In genomic region chr12:6552140-6552551, GRCh38 we compare ENCODE assay signal across 8 cellular contexts. TPM values are rescaled to one million over a fixed set of nuclear protein-coding genes. Genes with fewer than 3 reads are reported as not detected.
DNase-seq lines count a peak whose midpoint lies in the region; ATAC-seq and TF ChIP-seq lines count a peak whose summit lies in the region.

No MANE protein-coding gene starts in this region.

- CTCF ChIA-PET in T-cell (lab: Charles Lee): interaction anchor here (0.8 to 2.6 kb wide), 4 partner anchors 13 to 35 kb away, joined by 3 to 13 read pairs (median 4); no protein-coding TSS in a partner anchor

- H3K4me3 ChIP-seq in lung: no peak overlapping the region

- peaks cover 0 to 20% of the 10 kb centered on the region in 2 donors for H3K36me3 ChIP-seq in lung (ENCODE audit: control insufficient read depth in 2 of 2, insufficient read depth in 2 of 2, low read length in 2 of 2)

- no peaks in the 10 kb centered on the region for H3K27me3 ChIP-seq in lung (ENCODE audit: control insufficient read depth, insufficient read depth)

- H3K4me1 Mint-ChIP-seq in activated CD4-positive, alpha-beta T cell treated with anti-CD3 and anti-CD28 coated beads, Interleukin-2, amount 10 ng/mL, durations not matched to agents 24 days and 14 days: peaks cover 40% of the 10 kb centered on the region
- H3K4me1 Mint-ChIP-seq in chondrocyte (ENCODE audit: low read depth) (peaks cover 78% of the 10 kb centered on the region), T-cell (peaks cover 47 to 57% (median 56%) of the 10 kb centered on the region in 3 donors), immature natural killer cell (peaks cover 46 to 47% of the 10 kb centered on the region in 2 donors)

- H3K36me3 Mint-ChIP-seq in activated CD4-positive, alpha-beta T cell treated with anti-CD3 and anti-CD28 coated beads, Interleukin-2, amount 10 ng/mL, durations not matched to agents 24 days and 14 days (ENCODE audit: low read depth): peaks cover 40% of the 10 kb centered on the region
- peaks cover 7% of the 10 kb centered on the region for H3K36me3 Mint-ChIP-seq in chondrocyte (ENCODE audit: low read depth)
- H3K36me3 Mint-ChIP-seq in T-cell: peaks cover 12% of the 10 kb centered on the region
- H3K36me3 Mint-ChIP-seq in immature natural killer cell: peaks cover 2 to 16% (median 5%) of the 10 kb centered on the region in 3 donors

- H3K4me3 Mint-ChIP-seq in activated CD4-positive, alpha-beta T cell treated with anti-CD3 and anti-CD28 coated beads, Interleukin-2, amount 10 ng/mL, durations not matched to agents 24 days and 14 days: peak overlapping the region; percentile 8
- H3K4me3 Mint-ChIP-seq in chondrocyte (ENCODE audit: unreplicated experiment) (peak overlapping the region; percentile 84), T-cell (peak overlapping the region in 1 of 3 donors; percentile 93), immature natural killer cell (peak overlapping the region in 1 of 5 donors; percentile 35)

- peak overlapping the region; percentile 79 to 87 for H3K27ac ChIP-seq in lung (ENCODE audit: low read depth in 1 of 2, low read length in 1 of 2)

- no peak for ATAC-seq in lung (ENCODE audit: insufficient read depth, low FRiP score)
- no peak for ATAC-seq in T-cell (replicated peaks in 1 of 4)

- POLR2A ChIA-PET in T-cell (lab: Charles Lee): interaction anchor here in 1 of 2 donors (0.5 kb wide), 1 partner anchor 53 kb away, joined by 3 read pairs; no protein-coding TSS in a partner anchor

- no peaks in the 10 kb centered on the region for H3K27me3 Mint-ChIP-seq in activated CD4-positive, alpha-beta T cell treated with anti-CD3 and anti-CD28 coated beads, Interleukin-2, amount 10 ng/mL, durations not matched to agents 24 days and 14 days
- H3K27me3 Mint-ChIP-seq in chondrocyte (ENCODE audit: low read depth) (no peaks in the 10 kb centered on the region), T-cell (no peaks in the 10 kb centered on the region), immature natural killer cell (ENCODE audit: low read depth in 3 of 3) (peaks cover 0 to 7% (median 2%) of the 10 kb centered on the region in 3 donors)

- no peak for DNase-seq in activated CD4-positive, alpha-beta T cell treated with anti-CD3 and anti-CD28 coated beads, Interleukin-2, amount 10 ng/mL, durations not matched to agents 24 days and 14 days
- no peak for DNase-seq in activated CD4-positive, alpha-beta T cell treated with anti-CD3 and anti-CD28 coated beads for 1 hour
- no peak for DNase-seq in chondrocyte (ENCODE audit: low spot score)
- DNase-seq in lung (ENCODE audit: low spot score): no peak
- peak; percentile 58 for DNase-seq in ureter (ENCODE audit: low spot score)
- no peak for DNase-seq in T-cell
- DNase-seq in immature natural killer cell: no peak
- no peak for DNase-seq in activated CD4-positive, alpha-beta T cell treated with anti-CD3 and anti-CD28 coated beads, Interleukin-2, amount 50 U/mL, for 4 hours

- H3K4me1 ChIP-seq in lung (ENCODE audit: control insufficient read depth in 2 of 2, insufficient read depth in 2 of 2, low read length in 2 of 2): peaks cover 14 to 25% of the 10 kb centered on the region in 2 donors

- WGBS in lung, 2 donors: 43 to 62% methylated on average over 4 of the region's 4 CpGs

- H3K9me3 Mint-ChIP-seq in activated CD4-positive, alpha-beta T cell treated with anti-CD3 and anti-CD28 coated beads, Interleukin-2, amount 10 ng/mL, durations not matched to agents 24 days and 14 days: no peaks in the 10 kb centered on the region
- no peaks in the 10 kb centered on the region for H3K9me3 Mint-ChIP-seq in chondrocyte (ENCODE audit: low read depth)
- H3K9me3 Mint-ChIP-seq in T-cell: no peaks in the 10 kb centered on the region
- no peaks in the 10 kb centered on the region for H3K9me3 Mint-ChIP-seq in immature natural killer cell

- H3K9me3 ChIP-seq in lung (ENCODE audit: control insufficient read depth in 2 of 2, insufficient read depth in 1 of 2, low read length in 1 of 2): peaks cover 0 to 2% of the 10 kb centered on the region in 2 donors

- TF ChIP-seq CTCF in chondrocyte (IDR thresholded peaks at IDR 0.05) (peak; percentile 13), lung (IDR thresholded peaks at IDR 0.05; ENCODE audit: control extremely low read depth, extremely low read depth) (no peak)

- intact Hi-C loops in activated CD4-positive, alpha-beta T cell treated with anti-CD3 and anti-CD28 coated beads, Interleukin-2, amount 10 ng/mL, durations not matched to agents 24 days and 14 days (cut with micrococcal nuclease): no loop called here

- H3K27ac Mint-ChIP-seq in activated CD4-positive, alpha-beta T cell treated with anti-CD3 and anti-CD28 coated beads, Interleukin-2, amount 10 ng/mL, durations not matched to agents 24 days and 14 days: no peak overlapping the region
- H3K27ac Mint-ChIP-seq in chondrocyte (ENCODE audit: unreplicated experiment) (peak overlapping the region; percentile 98), T-cell (no peak overlapping the region), immature natural killer cell (peak overlapping the region in 1 of 6 donors; percentile 62)

RNA-seq across cellular contexts. Expression of gene IFFO1, which starts 3.7 kb away (rescaled TPM):
- total RNA-seq in activated CD4-positive, alpha-beta T cell treated with anti-CD3 and anti-CD28 coated beads, Interleukin-2, amount 10 ng/mL, durations not matched to agents 24 days and 14 days: 16.0 and 16.9 TPM in 2 replicates
- total RNA-seq in chondrocyte (29.0 to 29.5 TPM (median 29.2 TPM) in 3 replicates), lung (10 to 100 TPM; 10.0 to 25.1 TPM), ureter (13.7 TPM), T-cell (10 to 100 TPM; 30.4 to 59.8 (median 59.7) TPM)
- polyA plus RNA-seq in lung (10 to 100 TPM; 24.4 to 26.7 TPM), immature natural killer cell (10 to 100 TPM in 1 of 3 donors, 1 to 10 TPM in 2; 1.9 to 13.0 (median 3.1) TPM)

RNA-seq across cellular contexts. Expression of gene NOP2, which starts 15.9 kb away (rescaled TPM):
- total RNA-seq in activated CD4-positive, alpha-beta T cell treated with anti-CD3 and anti-CD28 coated beads, Interleukin-2, amount 10 ng/mL, durations not matched to agents 24 days and 14 days: 192 and 193 TPM in 2 replicates
- 27.1 to 39.3 TPM (median 32.5 TPM) in 3 replicates for total RNA-seq in chondrocyte
- total RNA-seq in lung: 10 to 100 TPM in 1 of 2 donors, 1 to 10 TPM in 1; 7.9 to 36.0 TPM
- 10 to 100 TPM; 30.7 to 37.6 TPM for polyA plus RNA-seq in lung
- total RNA-seq in ureter: 51.7 TPM
- total RNA-seq in T-cell: 100 to 1,000 TPM in 1 of 5 donors, 10 to 100 TPM in 4; 69.6 to 107 (median 93.1) TPM
- 10 to 100 TPM; 11.3 to 30.8 (median 18.0) TPM for polyA plus RNA-seq in immature natural killer cell

RNA-seq across cellular contexts. Expression of gene GAPDH, which starts 17.8 kb away (rescaled TPM):
- total RNA-seq in activated CD4-positive, alpha-beta T cell treated with anti-CD3 and anti-CD28 coated beads, Interleukin-2, amount 10 ng/mL, durations not matched to agents 24 days and 14 days: 4,585 and 4,599 TPM in 2 replicates
- total RNA-seq in chondrocyte (2,133 to 3,148 TPM (median 3,067 TPM) in 3 replicates), lung (1,000 to 10,000 TPM in 1 of 2 donors, 100 to 1,000 TPM in 1; 843 to 1,983 TPM), ureter (2,120 TPM), T-cell (100 to 1,000 TPM; 500 to 643 (median 605) TPM)
- polyA plus RNA-seq in lung (1,000 to 10,000 TPM; 1,405 to 3,540 TPM), immature natural killer cell (1,000 to 10,000 TPM; 1,615 to 2,185 (median 1,854) TPM)

RNA-seq across cellular contexts. Expression of gene CHD4, which starts 55.0 kb away (rescaled TPM):
- total RNA-seq in activated CD4-positive, alpha-beta T cell treated with anti-CD3 and anti-CD28 coated beads, Interleukin-2, amount 10 ng/mL, durations not matched to agents 24 days and 14 days: 356 and 363 TPM in 2 replicates
- total RNA-seq in chondrocyte: 227 to 242 TPM (median 231 TPM) in 3 replicates
- total RNA-seq in lung: 100 to 1,000 TPM; 198 TPM
- polyA plus RNA-seq in lung: 100 to 1,000 TPM in 1 of 2 donors, 10 to 100 TPM in 1; 82.0 to 182 TPM
- total RNA-seq in ureter: 232 TPM
- total RNA-seq in T-cell: 100 to 1,000 TPM; 236 to 392 (median 258) TPM
- polyA plus RNA-seq in immature natural killer cell: 10 to 100 TPM; 13.6 to 59.5 (median 20.7) TPM

RNA-seq across cellular contexts. Expression of gene NCAPD2, which starts 58.2 kb away (rescaled TPM):
- 104 and 106 TPM in 2 replicates for total RNA-seq in activated CD4-positive, alpha-beta T cell treated with anti-CD3 and anti-CD28 coated beads, Interleukin-2, amount 10 ng/mL, durations not matched to agents 24 days and 14 days
- total RNA-seq in chondrocyte (23.0 to 27.7 TPM (median 25.0 TPM) in 3 replicates), lung (10 to 100 TPM; 19.8 to 30.7 TPM), ureter (24.0 TPM), T-cell (10 to 100 TPM; 32.8 to 43.8 (median 40.7) TPM)
- polyA plus RNA-seq in lung (10 to 100 TPM in 1 of 2 donors, 1 to 10 TPM in 1; 5.8 to 11.8 TPM), immature natural killer cell (10 to 100 TPM; 23.3 to 50.5 (median 24.0) TPM)
